17 cellular contexts compared by ENCODE assay signal in the genomic region with DNA sequence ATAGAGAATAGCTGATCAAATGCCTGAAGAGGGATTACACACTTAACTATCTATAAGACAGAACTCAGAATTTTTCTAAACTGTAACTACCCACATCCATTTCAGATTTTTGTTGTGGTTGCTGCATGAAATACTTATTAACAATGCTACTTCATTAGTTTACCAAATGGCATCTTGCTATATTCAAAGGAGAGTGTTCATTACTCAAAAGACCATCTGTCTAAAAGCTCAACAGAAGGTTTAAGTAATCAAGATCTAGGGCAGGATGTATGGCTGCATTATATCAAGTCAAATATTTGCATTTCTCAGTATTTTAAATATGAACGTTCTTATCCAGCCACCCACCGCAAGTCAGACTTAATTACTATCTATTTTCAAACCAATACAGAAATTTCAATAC.
"Had no signal": no experiment of that assay in that cellular context is flagged by ENCODE, and none has a peak within 500 bp of the region (broad histone marks: within the 10 kb centered on the region; RNA-seq: fewer than 3 reads in every experiment).

No MANE protein-coding gene starts in this region.

- H3K4me1 Mint-ChIP-seq: activated CD4-positive, alpha-beta memory T cell treated with anti-CD3 and anti-CD28 coated beads, Interleukin-2, amount 10 ng/mL, durations not matched to agents 7 days and 5 days; activated CD8-positive, alpha-beta memory T cell treated with anti-CD3 and anti-CD28 coated beads, Interleukin-2, amount 10 ng/mL, durations not matched to agents 7 days and 5 days had no signal

- H3K4me3 ChIP-seq: dorsolateral prefrontal cortex, left lung had no signal

- H3K36me3 Mint-ChIP-seq: activated CD8-positive, alpha-beta memory T cell treated with anti-CD3 and anti-CD28 coated beads, Interleukin-2, amount 10 ng/mL, durations not matched to agents 7 days and 5 days; activated naive CD8-positive, alpha-beta T cell had no signal

- H3K36me3 ChIP-seq: left lung had no signal

- H3K9me3 ChIP-seq: left lung had no signal

- H3K4me3 Mint-ChIP-seq: activated CD4-positive, alpha-beta memory T cell treated with anti-CD3 and anti-CD28 coated beads, Interleukin-2, amount 10 ng/mL, durations not matched to agents 7 days and 5 days; activated CD8-positive, alpha-beta memory T cell treated with anti-CD3 and anti-CD28 coated beads, Interleukin-2, amount 10 ng/mL, durations not matched to agents 7 days and 5 days; activated naive CD8-positive, alpha-beta T cell; endodermal cell; neural crest cell had no signal

- H3K27ac Mint-ChIP-seq: activated CD4-positive, alpha-beta memory T cell treated with anti-CD3 and anti-CD28 coated beads, Interleukin-2, amount 10 ng/mL, durations not matched to agents 7 days and 5 days; activated CD8-positive, alpha-beta memory T cell treated with anti-CD3 and anti-CD28 coated beads, Interleukin-2, amount 10 ng/mL, durations not matched to agents 7 days and 5 days; activated naive CD8-positive, alpha-beta T cell; progenitor cell of endocrine pancreas had no signal

- ATAC-seq: activated CD8-positive, alpha-beta memory T cell treated with anti-CD3 and anti-CD28 coated beads, Interleukin-2, amount 10 ng/mL, durations not matched to agents 7 days and 5 days; left lung had no signal

- H3K27ac ChIP-seq: dorsolateral prefrontal cortex, epithelial cell of prostate, left lung had no signal

- DNase-seq: activated CD4-positive, alpha-beta memory T cell treated with anti-CD3 and anti-CD28 coated beads, Interleukin-2, amount 10 ng/mL, durations not matched to agents 7 days and 5 days; activated CD4-positive, alpha-beta T cell treated with anti-CD3 and anti-CD28 coated beads for 48 hours; activated CD4-positive, CD25-positive, alpha-beta regulatory T cell; activated CD8-positive, alpha-beta memory T cell treated with anti-CD3 and anti-CD28 coated beads, Interleukin-2, amount 10 ng/mL, durations not matched to agents 7 days and 5 days; caudate nucleus; dorsolateral prefrontal cortex; endodermal cell; head of caudate nucleus; left lung; stimulated activated CD4-positive, alpha-beta T cell treated with anti-CD3 and anti-CD28 coated beads, Interleukin-12 subunit alpha, Interleukin-12 subunit beta, amount 100 ng/mL, for 4 hours; stimulated activated CD4-positive, alpha-beta T cell treated with anti-CD3 and anti-CD28 coated beads, Interleukin-1b, Interleukin-23, amount 100 ng/mL, for 48 hours; stimulated activated CD8-positive, alpha-beta memory T cell treated with anti-CD3 and anti-CD28 coated beads, Interleukin-4, amount 100 ng/mL, for 48 hours; stimulated activated naive CD4-positive, alpha-beta T cell had no signal

- H3K9me3 Mint-ChIP-seq: activated CD4-positive, alpha-beta memory T cell treated with anti-CD3 and anti-CD28 coated beads, Interleukin-2, amount 10 ng/mL, durations not matched to agents 7 days and 5 days; endodermal cell; neural crest cell had no signal

- H3K27me3 Mint-ChIP-seq: activated CD4-positive, alpha-beta memory T cell treated with anti-CD3 and anti-CD28 coated beads, Interleukin-2, amount 10 ng/mL, durations not matched to agents 7 days and 5 days; activated CD8-positive, alpha-beta memory T cell treated with anti-CD3 and anti-CD28 coated beads, Interleukin-2, amount 10 ng/mL, durations not matched to agents 7 days and 5 days; progenitor cell of endocrine pancreas had no signal
